8 cellular contexts compared by ENCODE assay signal in genomic region chr11:66268210-66268952, GRCh38. TPM values are rescaled to one million over a fixed set of nuclear protein-coding genes. Genes with fewer than 3 reads are reported as not detected.
DNase-seq lines count a peak whose midpoint lies in the region; ATAC-seq and TF ChIP-seq lines count a peak whose summit lies in the region.

Gene RAB1B, plus strand, starts transcription at chr11:66268639. Its CDS starts 41 bp downstream, at chr11:66268680.

- DNase-seq in NCI-H187 treated with DMSO at 0.1 percent for 48 hours (lab: John Stamatoyannopoulos, UW) (peak; percentile 92), anterior cingulate cortex (lab: John Stamatoyannopoulos, UW) (peak; percentile 93 to 100 (median 99)), left ventricle myocardium superior (peak; percentile 100), prostate gland (ENCODE audit: low spot score) (peak; percentile 100)

- H3K36me3 ChIP-seq in prostate gland (peaks cover 15% of the 10 kb centered on the region in 2 donors), urinary bladder (ENCODE audit: insufficient read depth) (no peaks in the 10 kb centered on the region)

- WGBS in prostate gland, result under 1% methylated on average over 36 of the region's 65 CpGs
- under 1% methylated on average over 65 of the region's 65 CpGs for WGBS in urinary bladder

- no peaks in the 10 kb centered on the region for H3K9me3 ChIP-seq in prostate gland

- TF ChIP-seq POLR2A in prostate gland (IDR thresholded peaks at IDR 0.05), result peak; percentile 80

- H3K27me3 ChIP-seq in prostate gland (replicated peaks; ENCODE audit: insufficient read depth), result no peaks in the 10 kb centered on the region

- peak within 1 kb of the TSS; percentile 98 for H3K27ac ChIP-seq in prostate gland
- peak within 1 kb of the TSS; percentile 91 for H3K27ac ChIP-seq in urinary bladder (ENCODE audit: low read depth)

- intact Hi-C loops in T-helper 2 cell treated with Interferon-gamma antibody and Interleukin-4, amounts not matched to agents 100 ng/mL and 5 ng/mL, for 36 hours (cut with micrococcal nuclease), result loop anchor here (1.0 to 5.0 kb wide), 6 partner anchors 14 to 410 kb away; partner anchors contain the start of genes CFL1, RBM14, SF3B2 and YIF1A
- intact Hi-C loops in left ventricle myocardium superior (cut with micrococcal nuclease), result no loop called here
- intact Hi-C loops in prostate gland (cut with DNase I), result loop anchor here (10.0 kb wide), 1 partner anchor 354 kb away; the partner anchor contains the start of genes C11orf68 and DRAP1

- peak; percentile 72 for ATAC-seq in GM18499 (IDR thresholded peaks at IDR 0.05; ENCODE audit: insufficient read depth, unreplicated experiment)
- peak; percentile 75 for ATAC-seq in HG02943 (IDR thresholded peaks at IDR 0.05; ENCODE audit: low read depth, unreplicated experiment)
- ATAC-seq in left ventricle myocardium superior, result peak; percentile 86

- H3K4me3 ChIP-seq in prostate gland, result peak within 1 kb of the TSS; percentile 89 to 92
- peak within 1 kb of the TSS; percentile 81 for H3K4me3 ChIP-seq in urinary bladder (ENCODE audit: low read depth, low read length)

- H3K4me1 ChIP-seq in prostate gland (replicated peaks) (peaks cover 9% of the 10 kb centered on the region), urinary bladder (ENCODE audit: insufficient read depth) (no peaks in the 10 kb centered on the region)

- peak in 1 of 4 experiments; percentile 15 for TF ChIP-seq CTCF in prostate gland (IDR thresholded peaks at IDR 0.05)

RNA-seq across cellular contexts. Expression of gene RAB1B, which starts in this region (rescaled TPM):
- 156 and 159 TPM in 2 replicates for total RNA-seq in T-helper 2 cell treated with Interferon-gamma antibody and Interleukin-4, amounts not matched to agents 100 ng/mL and 5 ng/mL, for 36 hours
- total RNA-seq in left ventricle myocardium superior, result 123 TPM
- 100 to 1,000 TPM; 140 to 166 TPM for total RNA-seq in prostate gland
- 34.3 TPM for total RNA-seq in urinary bladder
- polyA plus RNA-seq in urinary bladder, result 190 TPM

Comparison
In these comparisons a context has a peak if more than half of its experiments do, and no peak if none do; other contexts are left out.
1. Peak in every context shown above with its lines: DNase-seq, ATAC-seq, H3K4me3 ChIP-seq and H3K27ac ChIP-seq.